Comparison of ENCODE assay signal across 10 cellular contexts in the genomic region with DNA sequence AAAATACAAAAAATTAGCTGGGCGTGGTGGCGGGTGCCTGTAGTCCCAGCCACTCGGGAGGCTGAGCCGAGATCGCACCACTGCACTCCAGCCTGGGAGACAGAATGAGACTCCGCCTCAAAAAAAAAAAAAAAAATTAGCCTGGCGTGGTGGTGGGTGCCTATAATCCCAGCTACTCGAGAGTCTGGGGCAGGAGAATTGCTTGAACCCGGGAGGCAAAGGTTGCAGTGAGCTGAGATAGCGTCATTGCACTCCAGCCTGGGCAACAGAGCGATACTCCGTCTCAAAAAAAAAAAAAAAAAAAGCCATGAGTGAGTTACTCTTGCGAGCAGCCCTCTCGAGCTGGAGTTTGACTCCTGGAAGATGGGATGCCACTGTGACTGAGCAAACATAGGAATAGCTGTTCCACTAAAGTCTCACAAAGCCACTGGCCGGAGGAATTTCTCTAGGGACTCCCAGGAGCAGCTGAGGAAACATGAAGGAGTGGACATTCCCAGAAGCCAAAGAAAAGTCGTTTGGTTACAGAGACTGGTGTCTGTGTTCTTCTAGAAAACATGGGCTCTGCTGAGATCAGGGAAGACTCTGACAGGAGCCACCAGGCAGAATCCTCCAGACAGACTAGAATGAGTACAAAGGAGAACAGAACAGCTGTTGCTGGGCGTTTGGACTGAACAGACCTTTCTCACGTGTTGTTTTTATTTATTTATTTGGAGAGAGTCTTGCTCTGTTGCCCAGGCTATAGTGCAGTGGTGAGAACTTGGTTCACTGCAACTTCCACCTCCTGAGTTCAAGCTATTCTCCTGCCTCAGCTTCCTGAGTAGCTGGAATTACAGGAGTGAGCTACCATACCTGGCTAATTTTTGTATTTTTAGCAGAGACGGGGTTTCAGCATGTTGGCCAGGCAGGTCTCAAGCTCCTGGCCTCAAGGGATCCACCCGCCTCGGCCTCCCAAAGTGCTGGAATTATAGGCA. TPM values are rescaled to one million over a fixed set of nuclear protein-coding genes. Genes with fewer than 3 reads are reported as not detected.
DNase-seq lines count a peak whose midpoint lies in the region; ATAC-seq and TF ChIP-seq lines count a peak whose summit lies in the region.
"Had no signal": no experiment of that assay in that cellular context is flagged by ENCODE, and none has a peak within 500 bp of the region (broad histone marks: within the 10 kb centered on the region; RNA-seq: fewer than 3 reads in every experiment).

No MANE protein-coding gene starts in this region.

- no peaks in the 10 kb centered on the region for H3K79me2 ChIP-seq in smooth muscle cell (ENCODE audit: low read depth)

- no peak for TF ChIP-seq CTCF in HFFc6 (IDR thresholded peaks at IDR 0.05)
- no peak for TF ChIP-seq CTCF in dorsolateral prefrontal cortex (IDR thresholded peaks at IDR 0.05 in 54 of 56, conservative IDR thresholded peaks at IDR 0.05 in 2 of 56; ENCODE audit: low read depth in 1 of 56, partially characterized antibody in 56 of 56)
- no peak for TF ChIP-seq CTCF in lower lobe of right lung (IDR thresholded peaks at IDR 0.05)
- no peak for TF ChIP-seq CTCF in smooth muscle cell (IDR thresholded peaks at IDR 0.05; ENCODE audit: borderline replicate concordance, insufficient read depth, poor library complexity, severe bottlenecking)

- no peak for DNase-seq in HFFc6
- no peak for DNase-seq in dorsolateral prefrontal cortex
- DNase-seq in lower lobe of right lung = no peak
- DNase-seq in smooth muscle cell (lab: John Stamatoyannopoulos, UW; ENCODE audit: unreplicated experiment) = no peak
- no peak for DNase-seq in NCI-H1105 (lab: John Stamatoyannopoulos, UW)
- DNase-seq in hypothalamus (lab: John Stamatoyannopoulos, UW) = no peak
- DNase-seq in activated T-cell treated with anti-CD3 and anti-CD28 coated beads, Interleukin-2, amount 50 U/mL, for 1 hour = no peak
- DNase-seq: CD8-positive, alpha-beta T cell; NCI-H1694 had no signal

- no peaks in the 10 kb centered on the region for H4K20me1 ChIP-seq in smooth muscle cell (ENCODE audit: low read depth)

- H3K4me3 ChIP-seq in dorsolateral prefrontal cortex (peak overlapping the region in 12 of 59 donors; percentile 10 to 48 (median 28)), lower lobe of right lung (peak overlapping the region; percentile 26), smooth muscle cell (peak overlapping the region; percentile 28)

- 46% methylated on average over 21 of the region's 21 CpGs for WGBS in smooth muscle cell (ENCODE audit: low lambda C conversion rate)

- H3F3A ChIP-seq in smooth muscle cell (ENCODE audit: low read depth) = peaks cover 25% of the 10 kb centered on the region

- ATAC-seq in lower lobe of right lung (peak in 1 of 2 donors; percentile 24), HG03460 (IDR thresholded peaks at IDR 0.05; ENCODE audit: unreplicated experiment) (no peak)

- H3K9me3 Mint-ChIP-seq in HFFc6 = no peaks in the 10 kb centered on the region
- H3K9me3 Mint-ChIP-seq: CD8-positive, alpha-beta T cell had no signal

- peak overlapping the region; percentile 39 for H2AFZ ChIP-seq in smooth muscle cell (ENCODE audit: low read depth)

- no peaks in the 10 kb centered on the region for H3K27me3 Mint-ChIP-seq in HFFc6 (ENCODE audit: insufficient read depth)

- peak overlapping the region; percentile 20 for H3K9ac ChIP-seq in smooth muscle cell (ENCODE audit: low read depth)

- H3K4me2 ChIP-seq in smooth muscle cell = peak overlapping the region; percentile 68

- no peaks in the 10 kb centered on the region for H3K27me3 ChIP-seq in dorsolateral prefrontal cortex
- H3K27me3 ChIP-seq in lower lobe of right lung (ENCODE audit: low read depth) = no peaks in the 10 kb centered on the region
- H3K27me3 ChIP-seq in smooth muscle cell (ENCODE audit: low read depth) = no peaks in the 10 kb centered on the region

- H3K9me3 ChIP-seq in lower lobe of right lung = no peaks in the 10 kb centered on the region
- no peaks in the 10 kb centered on the region for H3K9me3 ChIP-seq in smooth muscle cell (replicated peaks; ENCODE audit: low read depth)

- intact Hi-C loops in dorsolateral prefrontal cortex (cut with DNase I) (no loop called here), lower lobe of right lung (cut with DNase I) (no loop called here)

- H3K4me3 Mint-ChIP-seq in HFFc6 = peak overlapping the region; percentile 80

- H3K27ac ChIP-seq in dorsolateral prefrontal cortex (peak overlapping the region in 37 of 59 donors; percentile 5 to 82 (median 49)), lower lobe of right lung (peak overlapping the region; percentile 66), smooth muscle cell (ENCODE audit: low read depth) (peak overlapping the region; percentile 85)

- H3K36me3 Mint-ChIP-seq in HFFc6 (ENCODE audit: low read depth) = no peaks in the 10 kb centered on the region
- H3K36me3 Mint-ChIP-seq: CD8-positive, alpha-beta T cell had no signal

- H3K27ac Mint-ChIP-seq in HFFc6 = peak overlapping the region; percentile 87

- H3K4me1 ChIP-seq in lower lobe of right lung = peaks cover 36% of the 10 kb centered on the region
- H3K4me1 ChIP-seq in smooth muscle cell (ENCODE audit: low read depth) = peaks cover 7% of the 10 kb centered on the region

- H3K4me1 Mint-ChIP-seq in HFFc6 (ENCODE audit: low read depth) = peaks cover 52% of the 10 kb centered on the region

- no peaks in the 10 kb centered on the region for H3K36me3 ChIP-seq in lower lobe of right lung
- H3K36me3 ChIP-seq in smooth muscle cell (ENCODE audit: low read depth) = no peaks in the 10 kb centered on the region

RNA-seq across cellular contexts. Expression of a gene that starts 32.4 kb away (rescaled TPM):
- total RNA-seq in HFFc6 (2021; fragmentation: NEBNext Ultra II Directional; extraction: Animal tissue kit (Norgen Biotek cat#: 25700)) = 1,000 to 10,000 TPM in 2 of 6 experiments, 100 to 1,000 TPM in 4; 881 to 1,084 (median 937) TPM
- total RNA-seq in dorsolateral prefrontal cortex (100 to 1,000 TPM in 119 of 120 experiments, 10 to 100 TPM in 1; 95.7 to 282 (median 162) TPM), lower lobe of right lung (659 TPM), smooth muscle cell (350 and 378 TPM in 2 replicates)
- polyA plus RNA-seq in smooth muscle cell = 361 and 382 TPM in 2 replicates
